In genomic region chr7:36192050-36192824, GRCh38 we compare ENCODE assay signal across 10 cellular contexts. TPM values are rescaled to one million over a fixed set of nuclear protein-coding genes. Genes with fewer than 3 reads are reported as not detected.
DNase-seq lines count a peak whose midpoint lies in the region; ATAC-seq and TF ChIP-seq lines count a peak whose summit lies in the region.
"Had no signal": no experiment of that assay in that cellular context is flagged by ENCODE, and none has a peak within 500 bp of the region (broad histone marks: within the 10 kb centered on the region; RNA-seq: fewer than 3 reads in every experiment).

No MANE protein-coding gene starts in this region.

- H3K9ac ChIP-seq in adipocyte (ENCODE audit: low read length): no peak overlapping the region

- ATAC-seq in HG02938 (IDR thresholded peaks at IDR 0.05; ENCODE audit: unreplicated experiment): peak; percentile 54

- no peaks in the 10 kb centered on the region for H3K79me2 ChIP-seq in PC-9 (ENCODE audit: low read depth)

- H2AFZ ChIP-seq in PC-9: no peak overlapping the region

- POLR2A ChIA-PET in PC-9 (lab: Charles Lee; ENCODE audit: unreplicated experiment): interaction anchor here (0.6 kb wide), 1 partner anchor 9 kb away, joined by 3 read pairs; no protein-coding TSS in a partner anchor

- H3K27me3 ChIP-seq in adipocyte (replicated peaks; ENCODE audit: control insufficient read depth, insufficient read depth, low read length) (no peaks in the 10 kb centered on the region), PC-9 (ENCODE audit: insufficient read depth, low read depth) (no peaks in the 10 kb centered on the region)

- H3K4me2 ChIP-seq in PC-9: no peak overlapping the region

- H3K9me3 ChIP-seq in adipocyte (ENCODE audit: control insufficient read depth, low read length) (no peaks in the 10 kb centered on the region), PC-9 (ENCODE audit: insufficient read depth, low read depth) (no peaks in the 10 kb centered on the region)

- H3K4me1 ChIP-seq in adipocyte (ENCODE audit: control insufficient read depth, insufficient read depth, low read length) (peaks cover 6% of the 10 kb centered on the region), PC-9 (replicated peaks; ENCODE audit: insufficient read depth) (peaks cover 25% of the 10 kb centered on the region)

- H3K9me2 ChIP-seq in PC-9 (ENCODE audit: insufficient read depth): no peaks in the 10 kb centered on the region

- no TSS peak for BruUV-seq in PC-9 (replicated peaks; lab: Mats Ljungman, UMichigan)

- H3K4me3 ChIP-seq in adipocyte (ENCODE audit: low read length): no peak overlapping the region
- H3K4me3 ChIP-seq in PC-9: no peak overlapping the region

- TF ChIP-seq CTCF in PC-9 (conservative IDR thresholded peaks at IDR 0.05): no peak

- peaks cover 12% of the 10 kb centered on the region; the same call in 1 of the 2 replicates for H3F3A ChIP-seq in PC-9 (ENCODE audit: insufficient read depth, low read depth)

- no peaks in the 10 kb centered on the region for H4K20me1 ChIP-seq in PC-9 (ENCODE audit: insufficient read depth)

- DNase-seq in Daoy (ENCODE audit: low read depth) (peak; percentile 22), adipocyte (ENCODE audit: low read depth) (peak; percentile 86), myocyte (ENCODE audit: low read depth) (peak; percentile 86), NCI-H748 (lab: John Stamatoyannopoulos, UW; ENCODE audit: unreplicated experiment) (no peak), NCI-H2196 (lab: John Stamatoyannopoulos, UW; ENCODE audit: unreplicated experiment) (no peak), occipital lobe (lab: John Stamatoyannopoulos, UW) (no peak), PC-9 (no peak)
- DNase-seq: NCI-H2107; stimulated activated CD4-positive, alpha-beta T cell treated with anti-CD3 and anti-CD28 coated beads, Interleukin-1b, Interleukin-23, amount 100 ng/mL, for 48 hours had no signal

- CTCF ChIA-PET in PC-9 (lab: Charles Lee): interaction anchor here (0.7 kb wide), 1 partner anchor 101 kb away, joined by 3 read pairs; no protein-coding TSS in a partner anchor

- H3K36me3 ChIP-seq in adipocyte (ENCODE audit: control insufficient read depth, insufficient read depth, low read length, severe bottlenecking) (peaks cover 7% of the 10 kb centered on the region), PC-9 (ENCODE audit: low read depth) (no peaks in the 10 kb centered on the region)

- intact Hi-C loops in PC-9 (cut with micrococcal nuclease; ENCODE audit: unreplicated experiment): no loop called here

- H3K27ac ChIP-seq in PC-9: no peak overlapping the region

RNA-seq across cellular contexts. Expression of gene EEPD1, which starts 39.2 kb away (rescaled TPM):
- 6.1 and 10.7 TPM in 2 replicates for total RNA-seq in Daoy (2014; rRNA removed; shearing (Covaris generic))
- 4.3 and 5.6 TPM in 2 replicates for total RNA-seq in myocyte
- 11.0 TPM for polyA plus RNA-seq in myocyte (2012)
- total RNA-seq in occipital lobe: 27.8 TPM
- total RNA-seq in PC-9 (2021): 6.0 and 9.4 TPM in 2 replicates

Comparison
In these comparisons a context has a peak if more than half of its experiments do, and no peak if none do; other contexts are left out.
1. DNase-seq: peak in Daoy (single experiment), adipocyte (single experiment) and myocyte (single experiment); none in NCI-H748 (single experiment), NCI-H2196 (single experiment), occipital lobe (single experiment) and PC-9 (0 of 2).